ENCODE assay signal across 1 cellular context in the genomic region with DNA sequence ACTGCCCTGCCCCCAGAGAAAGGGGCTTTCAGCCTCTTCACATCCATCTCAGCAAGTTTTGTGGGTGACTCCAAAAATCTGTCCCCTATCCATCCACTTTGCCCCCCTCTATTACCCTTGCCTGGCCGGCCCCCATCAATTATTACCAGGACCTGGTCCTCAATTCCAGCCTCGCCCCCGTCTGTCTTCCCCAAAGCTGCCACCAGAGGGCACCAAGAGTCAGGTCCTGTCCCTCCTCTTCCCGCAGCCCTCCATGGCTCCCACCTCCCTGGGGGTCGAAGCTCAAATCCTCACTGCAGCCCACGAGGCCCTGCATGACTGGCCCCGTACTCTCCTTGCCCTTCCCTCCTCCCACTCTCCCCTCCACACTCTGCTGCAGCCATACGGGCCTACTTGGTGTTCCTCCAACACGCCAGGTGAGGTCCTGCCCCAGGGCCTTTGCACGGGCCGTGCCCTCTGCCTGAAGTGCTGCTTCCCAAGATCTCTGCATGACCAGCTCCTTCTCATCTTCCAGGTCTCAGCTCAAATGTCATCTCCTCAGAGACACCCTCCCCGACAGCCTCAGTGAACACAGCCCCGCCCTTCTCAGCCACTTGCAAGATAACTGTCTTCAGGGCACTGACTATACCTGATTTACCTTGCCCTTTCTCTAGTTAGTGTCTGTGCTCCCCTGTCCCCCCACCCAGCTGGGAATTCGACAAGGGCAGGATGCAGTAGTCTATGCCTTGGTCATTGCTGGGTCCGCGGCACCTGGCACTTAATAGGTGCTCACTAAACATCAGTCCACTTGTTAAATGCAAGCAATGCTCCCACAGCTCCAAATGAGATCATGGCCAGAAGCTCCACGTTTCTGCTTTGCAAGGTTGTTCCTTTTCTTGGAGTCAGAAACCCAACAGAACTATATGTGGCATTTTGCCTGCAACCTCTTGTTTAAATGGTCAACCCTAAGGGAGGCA.
TF ChIP-seq lines count a peak whose summit lies in the region.

No MANE protein-coding gene starts in this region.

TF ChIP-seq in HepG2, 621 proteins besides CTCF, POLR2A, EP300 and RAD21 (continued from another document and continues in another):
- TF ChIP-seq ZNF547 (CRISPR knock-in tag; IDR thresholded peaks at IDR 0.05), result no peak
- no peak for TF ChIP-seq ZNF772 (CRISPR knock-in tag; IDR thresholded peaks at IDR 0.05)
- 0 out of 2 replicates have a peak, but pooled peaks have one; percentile 40 for TF ChIP-seq ZNF292 (CRISPR knock-in tag; IDR thresholded peaks at IDR 0.05; ENCODE audit: borderline replicate concordance, low read depth)
- no peak for TF ChIP-seq TBL1XR1 (IDR thresholded peaks at IDR 0.05; ENCODE audit: borderline replicate concordance, low read length, partially characterized antibody)
- no peak for TF ChIP-seq AHR (CRISPR knock-in tag; IDR thresholded peaks at IDR 0.05)
- TF ChIP-seq, protein P1, sequence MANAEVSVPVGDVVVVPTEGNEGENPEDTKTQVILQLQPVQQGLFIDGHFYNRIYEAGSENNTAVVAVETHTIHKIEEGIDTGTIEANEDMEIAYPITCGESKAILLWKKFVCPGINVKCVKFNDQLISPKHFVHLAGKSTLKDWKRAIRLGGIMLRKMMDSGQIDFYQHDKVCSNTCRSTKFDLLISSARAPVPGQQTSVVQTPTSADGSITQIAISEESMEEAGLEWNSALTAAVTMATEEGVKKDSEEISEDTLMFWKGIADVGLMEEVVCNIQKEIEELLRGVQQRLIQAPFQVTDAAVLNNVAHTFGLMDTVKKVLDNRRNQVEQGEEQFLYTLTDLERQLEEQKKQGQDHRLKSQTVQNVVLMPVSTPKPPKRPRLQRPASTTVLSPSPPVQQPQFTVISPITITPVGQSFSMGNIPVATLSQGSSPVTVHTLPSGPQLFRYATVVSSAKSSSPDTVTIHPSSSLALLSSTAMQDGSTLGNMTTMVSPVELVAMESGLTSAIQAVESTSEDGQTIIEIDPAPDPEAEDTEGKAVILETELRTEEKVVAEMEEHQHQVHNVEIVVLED (CRISPR knock-in tag; IDR thresholded peaks at IDR 0.05; ENCODE audit: borderline replicate concordance), result no peak
- TF ChIP-seq, protein P2, sequence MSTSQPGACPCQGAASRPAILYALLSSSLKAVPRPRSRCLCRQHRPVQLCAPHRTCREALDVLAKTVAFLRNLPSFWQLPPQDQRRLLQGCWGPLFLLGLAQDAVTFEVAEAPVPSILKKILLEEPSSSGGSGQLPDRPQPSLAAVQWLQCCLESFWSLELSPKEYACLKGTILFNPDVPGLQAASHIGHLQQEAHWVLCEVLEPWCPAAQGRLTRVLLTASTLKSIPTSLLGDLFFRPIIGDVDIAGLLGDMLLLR (CRISPR knock-in tag; IDR thresholded peaks at IDR 0.05), result no peak
- TF ChIP-seq ZNF17 (CRISPR knock-in tag; IDR thresholded peaks at IDR 0.05), result no peak
- no peak for TF ChIP-seq SETDB1 (CRISPR knock-in tag; IDR thresholded peaks at IDR 0.05; ENCODE audit: borderline replicate concordance)
- TF ChIP-seq TOE1 (CRISPR knock-in tag; IDR thresholded peaks at IDR 0.05), result no peak
- no peak for TF ChIP-seq ZNF232 (CRISPR knock-in tag; IDR thresholded peaks at IDR 0.05; ENCODE audit: borderline replicate concordance)
- no peak for TF ChIP-seq KLF12 (CRISPR knock-in tag; IDR thresholded peaks at IDR 0.05; ENCODE audit: borderline replicate concordance)
- no peak for TF ChIP-seq SIN3B (IDR thresholded peaks at IDR 0.05; ENCODE audit: low read length)
- peak; percentile 70; the same call in 1 of the 2 replicates for TF ChIP-seq MTA1 (CRISPR knock-in tag; IDR thresholded peaks at IDR 0.05; ENCODE audit: borderline replicate concordance)
- no peak for TF ChIP-seq ZNF124 (CRISPR knock-in tag; IDR thresholded peaks at IDR 0.05)
- TF ChIP-seq, protein P3, sequence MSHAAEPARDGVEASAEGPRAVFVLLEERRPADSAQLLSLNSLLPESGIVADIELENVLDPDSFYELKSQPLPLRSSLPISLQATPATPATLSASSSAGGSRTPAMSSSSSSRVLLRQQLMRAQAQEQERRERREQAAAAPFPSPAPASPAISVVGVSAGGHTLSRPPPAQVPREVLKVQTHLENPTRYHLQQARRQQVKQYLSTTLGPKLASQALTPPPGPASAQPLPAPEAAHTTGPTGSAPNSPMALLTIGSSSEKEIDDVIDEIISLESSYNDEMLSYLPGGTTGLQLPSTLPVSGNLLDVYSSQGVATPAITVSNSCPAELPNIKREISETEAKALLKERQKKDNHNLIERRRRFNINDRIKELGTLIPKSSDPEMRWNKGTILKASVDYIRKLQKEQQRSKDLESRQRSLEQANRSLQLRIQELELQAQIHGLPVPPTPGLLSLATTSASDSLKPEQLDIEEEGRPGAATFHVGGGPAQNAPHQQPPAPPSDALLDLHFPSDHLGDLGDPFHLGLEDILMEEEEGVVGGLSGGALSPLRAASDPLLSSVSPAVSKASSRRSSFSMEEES (CRISPR knock-in tag; IDR thresholded peaks at IDR 0.05), result peak; percentile 29; the same call in 1 of the 2 replicates
- no peak for TF ChIP-seq PAWR (CRISPR knock-in tag; IDR thresholded peaks at IDR 0.05; ENCODE audit: borderline replicate concordance)
- peak; percentile 50; the same call in 1 of the 2 replicates for TF ChIP-seq THAP11 (CRISPR knock-in tag; IDR thresholded peaks at IDR 0.05)
- TF ChIP-seq, protein P4, sequence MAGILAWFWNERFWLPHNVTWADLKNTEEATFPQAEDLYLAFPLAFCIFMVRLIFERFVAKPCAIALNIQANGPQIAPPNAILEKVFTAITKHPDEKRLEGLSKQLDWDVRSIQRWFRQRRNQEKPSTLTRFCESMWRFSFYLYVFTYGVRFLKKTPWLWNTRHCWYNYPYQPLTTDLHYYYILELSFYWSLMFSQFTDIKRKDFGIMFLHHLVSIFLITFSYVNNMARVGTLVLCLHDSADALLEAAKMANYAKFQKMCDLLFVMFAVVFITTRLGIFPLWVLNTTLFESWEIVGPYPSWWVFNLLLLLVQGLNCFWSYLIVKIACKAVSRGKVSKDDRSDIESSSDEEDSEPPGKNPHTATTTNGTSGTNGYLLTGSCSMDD (CRISPR knock-in tag; IDR thresholded peaks at IDR 0.05), result no peak
- TF ChIP-seq ZNF264 (CRISPR knock-in tag; IDR thresholded peaks at IDR 0.05), result no peak
- TF ChIP-seq, protein P5, sequence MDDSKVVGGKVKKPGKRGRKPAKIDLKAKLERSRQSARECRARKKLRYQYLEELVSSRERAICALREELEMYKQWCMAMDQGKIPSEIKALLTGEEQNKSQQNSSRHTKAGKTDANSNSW (CRISPR knock-in tag; IDR thresholded peaks at IDR 0.05; ENCODE audit: borderline replicate concordance), result no peak
- TF ChIP-seq, protein P6, sequence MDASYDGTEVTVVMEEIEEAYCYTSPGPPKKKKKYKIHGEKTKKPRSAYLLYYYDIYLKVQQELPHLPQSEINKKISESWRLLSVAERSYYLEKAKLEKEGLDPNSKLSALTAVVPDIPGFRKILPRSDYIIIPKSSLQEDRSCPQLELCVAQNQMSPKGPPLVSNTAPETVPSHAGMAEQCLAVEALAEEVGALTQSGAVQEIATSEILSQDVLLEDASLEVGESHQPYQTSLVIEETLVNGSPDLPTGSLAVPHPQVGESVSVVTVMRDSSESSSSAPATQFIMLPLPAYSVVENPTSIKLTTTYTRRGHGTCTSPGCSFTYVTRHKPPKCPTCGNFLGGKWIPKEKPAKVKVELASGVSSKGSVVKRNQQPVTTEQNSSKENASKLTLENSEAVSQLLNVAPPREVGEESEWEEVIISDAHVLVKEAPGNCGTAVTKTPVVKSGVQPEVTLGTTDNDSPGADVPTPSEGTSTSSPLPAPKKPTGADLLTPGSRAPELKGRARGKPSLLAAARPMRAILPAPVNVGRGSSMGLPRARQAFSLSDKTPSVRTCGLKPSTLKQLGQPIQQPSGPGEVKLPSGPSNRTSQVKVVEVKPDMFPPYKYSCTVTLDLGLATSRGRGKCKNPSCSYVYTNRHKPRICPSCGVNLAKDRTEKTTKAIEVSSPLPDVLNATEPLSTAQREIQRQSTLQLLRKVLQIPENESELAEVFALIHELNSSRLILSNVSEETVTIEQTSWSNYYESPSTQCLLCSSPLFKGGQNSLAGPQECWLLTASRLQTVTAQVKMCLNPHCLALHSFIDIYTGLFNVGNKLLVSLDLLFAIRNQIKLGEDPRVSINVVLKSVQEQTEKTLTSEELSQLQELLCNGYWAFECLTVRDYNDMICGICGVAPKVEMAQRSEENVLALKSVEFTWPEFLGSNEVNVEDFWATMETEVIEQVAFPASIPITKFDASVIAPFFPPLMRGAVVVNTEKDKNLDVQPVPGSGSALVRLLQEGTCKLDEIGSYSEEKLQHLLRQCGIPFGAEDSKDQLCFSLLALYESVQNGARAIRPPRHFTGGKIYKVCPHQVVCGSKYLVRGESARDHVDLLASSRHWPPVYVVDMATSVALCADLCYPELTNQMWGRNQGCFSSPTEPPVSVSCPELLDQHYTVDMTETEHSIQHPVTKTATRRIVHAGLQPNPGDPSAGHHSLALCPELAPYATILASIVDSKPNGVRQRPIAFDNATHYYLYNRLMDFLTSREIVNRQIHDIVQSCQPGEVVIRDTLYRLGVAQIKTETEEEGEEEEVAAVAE (CRISPR knock-in tag; IDR thresholded peaks at IDR 0.05; ENCODE audit: borderline replicate concordance), result no peak
- TF ChIP-seq ZNF20 (CRISPR knock-in tag; IDR thresholded peaks at IDR 0.05), result no peak
- peak; percentile 64; the same call in 1 of the 2 replicates for TF ChIP-seq ZBTB38 (CRISPR knock-in tag; IDR thresholded peaks at IDR 0.05)
- TF ChIP-seq, protein P7, sequence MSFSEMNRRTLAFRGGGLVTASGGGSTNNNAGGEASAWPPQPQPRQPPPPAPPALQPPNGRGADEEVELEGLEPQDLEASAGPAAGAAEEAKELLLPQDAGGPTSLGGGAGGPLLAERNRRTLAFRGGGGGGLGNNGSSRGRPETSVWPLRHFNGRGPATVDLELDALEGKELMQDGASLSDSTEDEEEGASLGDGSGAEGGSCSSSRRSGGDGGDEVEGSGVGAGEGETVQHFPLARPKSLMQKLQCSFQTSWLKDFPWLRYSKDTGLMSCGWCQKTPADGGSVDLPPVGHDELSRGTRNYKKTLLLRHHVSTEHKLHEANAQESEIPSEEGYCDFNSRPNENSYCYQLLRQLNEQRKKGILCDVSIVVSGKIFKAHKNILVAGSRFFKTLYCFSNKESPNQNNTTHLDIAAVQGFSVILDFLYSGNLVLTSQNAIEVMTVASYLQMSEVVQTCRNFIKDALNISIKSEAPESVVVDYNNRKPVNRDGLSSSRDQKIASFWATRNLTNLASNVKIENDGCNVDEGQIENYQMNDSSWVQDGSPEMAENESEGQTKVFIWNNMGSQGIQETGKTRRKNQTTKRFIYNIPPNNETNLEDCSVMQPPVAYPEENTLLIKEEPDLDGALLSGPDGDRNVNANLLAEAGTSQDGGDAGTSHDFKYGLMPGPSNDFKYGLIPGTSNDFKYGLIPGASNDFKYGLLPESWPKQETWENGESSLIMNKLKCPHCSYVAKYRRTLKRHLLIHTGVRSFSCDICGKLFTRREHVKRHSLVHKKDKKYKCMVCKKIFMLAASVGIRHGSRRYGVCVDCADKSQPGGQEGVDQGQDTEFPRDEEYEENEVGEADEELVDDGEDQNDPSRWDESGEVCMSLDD (CRISPR knock-in tag; IDR thresholded peaks at IDR 0.05; ENCODE audit: borderline replicate concordance), result no peak
- no peak for TF ChIP-seq ZNF546 (CRISPR knock-in tag; conservative IDR thresholded peaks at IDR 0.05)
- TF ChIP-seq ZNF143 (CRISPR knock-in tag; IDR thresholded peaks at IDR 0.05), result no peak
- TF ChIP-seq ZFP36L1 (CRISPR knock-in tag; IDR thresholded peaks at IDR 0.05), result no peak
- no peak for TF ChIP-seq U2AF2 (IDR thresholded peaks at IDR 0.05; ENCODE audit: low read depth, low read length)
- no peak; the same call in 1 of the 2 replicates for TF ChIP-seq ZSCAN31 (CRISPR knock-in tag; IDR thresholded peaks at IDR 0.05; ENCODE audit: low read depth)
- peak; percentile 14; the same call in 1 of the 2 replicates for TF ChIP-seq NCOR1 (IDR thresholded peaks at IDR 0.05; ENCODE audit: borderline replicate concordance, low read length)
- no peak for TF ChIP-seq DNMT3B (CRISPR knock-in tag; conservative IDR thresholded peaks at IDR 0.05)
- no peak for TF ChIP-seq CBX5 (CRISPR knock-in tag; IDR thresholded peaks at IDR 0.05; ENCODE audit: borderline replicate concordance)
- TF ChIP-seq HNRNPL (IDR thresholded peaks at IDR 0.05; ENCODE audit: low read depth, low read length), result no peak
- TF ChIP-seq FLYWCH1 (CRISPR knock-in tag; IDR thresholded peaks at IDR 0.05), result no peak
- no peak for TF ChIP-seq CC2D1A (CRISPR knock-in tag; IDR thresholded peaks at IDR 0.05)
- no peak for TF ChIP-seq GLI4 (CRISPR knock-in tag; IDR thresholded peaks at IDR 0.05; ENCODE audit: borderline replicate concordance)
- TF ChIP-seq SMAD3 (CRISPR knock-in tag; IDR thresholded peaks at IDR 0.05), result no peak
- TF ChIP-seq TCF7L2 (IDR thresholded peaks at IDR 0.05; ENCODE audit: low read depth, low read length), result no peak
- 0 out of 2 replicates have a peak, but pooled peaks have one; percentile 48 for TF ChIP-seq ZNF839 (CRISPR knock-in tag; IDR thresholded peaks at IDR 0.05; ENCODE audit: borderline replicate concordance)
- no peak for TF ChIP-seq RAD51 (IDR thresholded peaks at IDR 0.05; ENCODE audit: borderline replicate concordance)
- no peak for TF ChIP-seq ZNF136 (CRISPR knock-in tag; IDR thresholded peaks at IDR 0.05; ENCODE audit: low read depth)
- no peak for TF ChIP-seq PTBP1 (IDR thresholded peaks at IDR 0.05; ENCODE audit: low read depth, low read length, poor library complexity, severe bottlenecking)
- TF ChIP-seq, protein P8, sequence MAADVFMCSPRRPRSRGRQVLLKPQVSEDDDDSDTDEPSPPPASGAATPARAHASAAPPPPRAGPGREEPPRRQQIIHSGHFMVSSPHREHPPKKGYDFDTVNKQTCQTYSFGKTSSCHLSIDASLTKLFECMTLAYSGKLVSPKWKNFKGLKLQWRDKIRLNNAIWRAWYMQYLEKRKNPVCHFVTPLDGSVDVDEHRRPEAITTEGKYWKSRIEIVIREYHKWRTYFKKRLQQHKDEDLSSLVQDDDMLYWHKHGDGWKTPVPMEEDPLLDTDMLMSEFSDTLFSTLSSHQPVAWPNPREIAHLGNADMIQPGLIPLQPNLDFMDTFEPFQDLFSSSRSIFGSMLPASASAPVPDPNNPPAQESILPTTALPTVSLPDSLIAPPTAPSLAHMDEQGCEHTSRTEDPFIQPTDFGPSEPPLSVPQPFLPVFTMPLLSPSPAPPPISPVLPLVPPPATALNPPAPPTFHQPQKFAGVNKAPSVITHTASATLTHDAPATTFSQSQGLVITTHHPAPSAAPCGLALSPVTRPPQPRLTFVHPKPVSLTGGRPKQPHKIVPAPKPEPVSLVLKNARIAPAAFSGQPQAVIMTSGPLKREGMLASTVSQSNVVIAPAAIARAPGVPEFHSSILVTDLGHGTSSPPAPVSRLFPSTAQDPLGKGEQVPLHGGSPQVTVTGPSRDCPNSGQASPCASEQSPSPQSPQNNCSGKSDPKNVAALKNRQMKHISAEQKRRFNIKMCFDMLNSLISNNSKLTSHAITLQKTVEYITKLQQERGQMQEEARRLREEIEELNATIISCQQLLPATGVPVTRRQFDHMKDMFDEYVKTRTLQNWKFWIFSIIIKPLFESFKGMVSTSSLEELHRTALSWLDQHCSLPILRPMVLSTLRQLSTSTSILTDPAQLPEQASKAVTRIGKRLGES (CRISPR knock-in tag; IDR thresholded peaks at IDR 0.05; ENCODE audit: borderline replicate concordance), result no peak
- no peak for TF ChIP-seq KDM6A (CRISPR knock-in tag; IDR thresholded peaks at IDR 0.05; ENCODE audit: low read depth)
- no peak for TF ChIP-seq ZNF563 (CRISPR knock-in tag; IDR thresholded peaks at IDR 0.05)
- no peak for TF ChIP-seq ZBTB20 (CRISPR knock-in tag; IDR thresholded peaks at IDR 0.05; ENCODE audit: borderline replicate concordance, low read depth)
- TF ChIP-seq ZNF841 (CRISPR knock-in tag; IDR thresholded peaks at IDR 0.05; ENCODE audit: borderline replicate concordance), result no peak
- TF ChIP-seq ZNF883 (CRISPR knock-in tag; IDR thresholded peaks at IDR 0.05; ENCODE audit: not compliant biosample characterization), result no peak
- peak; percentile 15 for TF ChIP-seq TEAD3 (CRISPR knock-in tag; optimal IDR thresholded peaks at IDR 0.05; ENCODE audit: borderline replicate concordance)
